Comparison of ENCODE assay signal across 23 cellular contexts in the genomic region with DNA sequence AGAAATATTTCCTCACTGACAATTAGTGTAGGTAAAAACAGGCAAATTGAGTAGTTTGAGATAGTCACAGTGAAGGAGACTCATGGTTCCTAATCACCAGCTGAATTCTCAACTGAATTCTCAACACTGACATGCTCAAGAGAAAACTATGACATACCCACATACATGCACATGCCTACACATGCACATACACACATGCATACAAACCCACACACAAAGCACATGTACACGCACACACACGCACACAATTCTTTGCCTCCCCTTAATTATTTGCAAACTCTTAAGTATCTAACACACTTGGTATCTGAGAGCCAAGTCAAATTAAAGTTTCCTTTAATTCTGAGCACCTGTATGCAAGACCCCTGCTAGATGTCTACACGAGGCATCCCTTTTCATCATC.
"Had no signal": no experiment of that assay in that cellular context is flagged by ENCODE, and none has a peak within 500 bp of the region (broad histone marks: within the 10 kb centered on the region; RNA-seq: fewer than 3 reads in every experiment).

No MANE protein-coding gene starts in this region.

- DNase-seq: activated CD4-positive, alpha-beta T cell treated with anti-CD3 and anti-CD28 coated beads, Interleukin-2, amount 10 ng/mL, durations not matched to agents 24 days and 14 days; activated CD4-positive, alpha-beta T cell treated with anti-CD3 and anti-CD28 coated beads, Interleukin-2, amount 50 U/mL, for 4 hours; activated CD8-positive, alpha-beta T cell treated with anti-CD3 and anti-CD28 coated beads for 36 hours; activated gamma-delta T cell; activated naive CD4-positive, alpha-beta T cell treated with Interleukin-2 at 50 U/mL for 16 hours; activated naive CD8-positive, alpha-beta T cell treated with anti-CD3 and anti-CD28 coated beads, Interleukin-2, amount 10 ng/mL, durations not matched to agents 7 days and 5 days; activated T-cell treated with anti-CD3 and anti-CD28 coated beads, Interleukin-2, amount 50 U/mL, for 1 hour; body of pancreas; central memory CD4-positive, alpha-beta T cell; NCI-H1048; NCI-H1436; NCI-H345; NCI-H526; NCI-H748 treated with DMSO at 0.1 percent for 48 hours; Right ventricle myocardium superior had no signal

- H3K27me3 ChIP-seq: body of pancreas had no signal

- H3K4me1 Mint-ChIP-seq: activated CD4-positive, alpha-beta T cell treated with anti-CD3 and anti-CD28 coated beads, Interleukin-2, amount 10 ng/mL, durations not matched to agents 24 days and 14 days; activated naive CD4-positive, alpha-beta T cell treated with anti-CD3 and anti-CD28 coated beads, Interleukin-2, amount 50 U/mL, for 24 hours; activated naive CD8-positive, alpha-beta T cell treated with anti-CD3 and anti-CD28 coated beads, Interleukin-2, amount 10 ng/mL, durations not matched to agents 7 days and 5 days had no signal

- FAIRE-seq: astrocyte, bronchial epithelial cell, K562 had no signal

- H3K36me3 Mint-ChIP-seq: activated naive CD4-positive, alpha-beta T cell treated with anti-CD3 and anti-CD28 coated beads, Interleukin-2, amount 50 U/mL, for 24 hours; activated naive CD8-positive, alpha-beta T cell treated with anti-CD3 and anti-CD28 coated beads, Interleukin-2, amount 10 ng/mL, durations not matched to agents 7 days and 5 days had no signal

- H3K9me3 ChIP-seq: body of pancreas had no signal

- H3K27ac ChIP-seq: body of pancreas, VCaP had no signal

- H3K27me3 Mint-ChIP-seq: activated CD4-positive, alpha-beta T cell treated with anti-CD3 and anti-CD28 coated beads, Interleukin-2, amount 10 ng/mL, durations not matched to agents 24 days and 14 days; activated CD8-positive, alpha-beta T cell treated with anti-CD3 and anti-CD28 coated beads for 36 hours; activated naive CD4-positive, alpha-beta T cell treated with anti-CD3 and anti-CD28 coated beads, Interleukin-2, amount 50 U/mL, for 24 hours; activated naive CD8-positive, alpha-beta T cell treated with anti-CD3 and anti-CD28 coated beads, Interleukin-2, amount 10 ng/mL, durations not matched to agents 7 days and 5 days had no signal

- ATAC-seq: activated CD8-positive, alpha-beta T cell treated with anti-CD3 and anti-CD28 coated beads for 36 hours; body of pancreas; K562 had no signal

- H3K4me3 ChIP-seq: body of pancreas, K562 had no signal

- H3K27ac Mint-ChIP-seq: activated CD4-positive, alpha-beta T cell treated with anti-CD3 and anti-CD28 coated beads, Interleukin-2, amount 10 ng/mL, durations not matched to agents 24 days and 14 days; activated CD8-positive, alpha-beta T cell treated with anti-CD3 and anti-CD28 coated beads for 36 hours; activated naive CD4-positive, alpha-beta T cell treated with anti-CD3 and anti-CD28 coated beads, Interleukin-2, amount 50 U/mL, for 24 hours; activated naive CD8-positive, alpha-beta T cell treated with anti-CD3 and anti-CD28 coated beads, Interleukin-2, amount 10 ng/mL, durations not matched to agents 7 days and 5 days; activated T-helper 2 cell treated with anti-CD3 and anti-CD28 coated beads, Interferon-gamma antibody, Interleukin-2, Interleukin-4, amounts not matched to agents 10 μg/mL and 5 μg/mL and 100 μg/mL, durations not matched to agents 14 hours and 24 hours and 36 hours; T-helper 1 cell treated with Interleukin-12 subunit alpha and Interleukin-12 subunit beta and Interleukin-4 antibody, amounts not matched to agents 30 μg/mL and 1 μg/mL, for 36 hours; T-helper 2 cell treated with Interferon-gamma antibody and Interleukin-4, amounts not matched to agents 5 μg/mL and 100 μg/mL, for 36 hours had no signal

- H3K4me1 ChIP-seq: body of pancreas had no signal

- H3K9me3 Mint-ChIP-seq: activated naive CD4-positive, alpha-beta T cell treated with anti-CD3 and anti-CD28 coated beads, Interleukin-2, amount 50 U/mL, for 24 hours had no signal

- H3K4me3 Mint-ChIP-seq: activated CD4-positive, alpha-beta T cell treated with anti-CD3 and anti-CD28 coated beads, Interleukin-2, amount 10 ng/mL, durations not matched to agents 24 days and 14 days; activated CD8-positive, alpha-beta T cell treated with anti-CD3 and anti-CD28 coated beads for 36 hours; activated naive CD4-positive, alpha-beta T cell treated with anti-CD3 and anti-CD28 coated beads, Interleukin-2, amount 50 U/mL, for 24 hours; activated naive CD8-positive, alpha-beta T cell treated with anti-CD3 and anti-CD28 coated beads, Interleukin-2, amount 10 ng/mL, durations not matched to agents 7 days and 5 days; T-helper 1 cell treated with Interleukin-12 subunit alpha and Interleukin-12 subunit beta and Interleukin-4 antibody, amounts not matched to agents 30 μg/mL and 1 μg/mL, for 36 hours; T-helper 2 cell treated with Interferon-gamma antibody and Interleukin-4, amounts not matched to agents 5 μg/mL and 100 μg/mL, for 36 hours had no signal
